In genomic region chrX:141175786-141176185, GRCh38 we compare ENCODE assay signal across 12 cellular contexts. TPM values are rescaled to one million over a fixed set of nuclear protein-coding genes. Genes with fewer than 3 reads are reported as not detected.
DNase-seq lines count a peak whose midpoint lies in the region; ATAC-seq and TF ChIP-seq lines count a peak whose summit lies in the region.
"Had no signal": no experiment of that assay in that cellular context is flagged by ENCODE, and none has a peak within 500 bp of the region (broad histone marks: within the 10 kb centered on the region; RNA-seq: fewer than 3 reads in every experiment).

No MANE protein-coding gene starts in this region.

- TF ChIP-seq CTCF in AG09309 (IDR thresholded peaks at IDR 0.05; ENCODE audit: control insufficient read depth, insufficient read depth, low read depth, low read length, missing control alignments) = no peak
- TF ChIP-seq CTCF in MM.1S (IDR thresholded peaks at IDR 0.05; ENCODE audit: low read length) = no peak
- TF ChIP-seq CTCF in natural killer cell (IDR thresholded peaks at IDR 0.05) = no peak

- DNase-seq in AG09309 (ENCODE audit: low read depth) (no peak), MM.1S (no peak), natural killer cell (no peak), GM19238 (ENCODE audit: insufficient read length, low spot score) (no peak), mesenteric fat pad (ENCODE audit: low spot score) (no peak), MV-4-11 (lab: John Stamatoyannopoulos, UW) (no peak)
- DNase-seq: activated gamma-delta T cell treated with Interleukin-2 at 50 U/mL for 16 hours, DMS79 treated with DMSO at 0.1 percent for 48 hours, NCI-H1436 treated with DMSO at 0.1 percent for 48 hours had no signal

- no peaks in the 10 kb centered on the region for H3K9me2 ChIP-seq in MM.1S (replicated peaks; ENCODE audit: insufficient read depth, low read length)

- peak overlapping the region; percentile 50 for H3K4me3 ChIP-seq in AG09309 (ENCODE audit: control insufficient read depth, low read depth, low read length)
- no peak overlapping the region; the same call in 1 of the 2 replicates for H3K4me3 ChIP-seq in MM.1S (ENCODE audit: low read length)
- H3K4me3 ChIP-seq in endocrine pancreas (ENCODE audit: control insufficient read depth, insufficient read depth, low read length) = peak overlapping the region; percentile 32

- H3K4me2 ChIP-seq in MM.1S (ENCODE audit: low read depth, low read length) = peak overlapping the region; percentile 70; the same call in 1 of the 2 replicates

- H3K36me3 ChIP-seq in MM.1S (replicated peaks; ENCODE audit: insufficient read depth, low read length) (no peaks in the 10 kb centered on the region), endocrine pancreas (ENCODE audit: control insufficient read depth, insufficient read depth, low read length) (no peaks in the 10 kb centered on the region)
- H3K36me3 ChIP-seq: SJSA1 had no signal

- H3K4me3 Mint-ChIP-seq in natural killer cell = peak overlapping the region; percentile 76

- H3K9me3 Mint-ChIP-seq in natural killer cell = no peaks in the 10 kb centered on the region

- no peak overlapping the region for H3K9ac ChIP-seq in MM.1S (ENCODE audit: low read length)
- H3K9ac ChIP-seq in endocrine pancreas (ENCODE audit: control insufficient read depth, insufficient read depth, low read length) = peak overlapping the region; percentile 75

- no peaks in the 10 kb centered on the region for H3K79me2 ChIP-seq in MM.1S (ENCODE audit: low read length)

- no peaks in the 10 kb centered on the region for H3K4me1 ChIP-seq in MM.1S (ENCODE audit: low read length)
- H3K4me1 ChIP-seq in endocrine pancreas (ENCODE audit: control insufficient read depth, insufficient read depth, low read length) = no peaks in the 10 kb centered on the region
- H3K4me1 ChIP-seq: SJSA1 had no signal

- H3K4me1 Mint-ChIP-seq in natural killer cell = peaks cover 6 to 14% of the 10 kb centered on the region in 2 donors

- ATAC-seq in natural killer cell (no peak), GM21717 (IDR thresholded peaks at IDR 0.05; ENCODE audit: unreplicated experiment) (no peak)

- intact Hi-C loops in natural killer cell (cut with micrococcal nuclease) = no loop called here

- no peaks in the 10 kb centered on the region for H3K27me3 Mint-ChIP-seq in natural killer cell (ENCODE audit: low read depth in 2 of 2)

- H3K27ac ChIP-seq in MM.1S (ENCODE audit: low read length) = no peak overlapping the region
- H3K27ac ChIP-seq: SJSA1 had no signal

- H4K20me1 ChIP-seq in MM.1S (ENCODE audit: insufficient read depth, low read length) = no peaks in the 10 kb centered on the region

- H3K27ac Mint-ChIP-seq in natural killer cell = peak overlapping the region in 1 of 2 donors; percentile 53

- H3K9me3 ChIP-seq in MM.1S (replicated peaks; ENCODE audit: insufficient read depth, low read length) (no peaks in the 10 kb centered on the region), endocrine pancreas (ENCODE audit: control insufficient read depth, low read length) (no peaks in the 10 kb centered on the region)
- H3K9me3 ChIP-seq: SJSA1 had no signal

- no peaks in the 10 kb centered on the region for H3F3A ChIP-seq in MM.1S (ENCODE audit: insufficient read depth, low read length)

- no peaks in the 10 kb centered on the region for H3K36me3 Mint-ChIP-seq in natural killer cell

- H3K27me3 ChIP-seq in MM.1S (replicated peaks; ENCODE audit: insufficient read depth, low read length) (no peaks in the 10 kb centered on the region), endocrine pancreas (ENCODE audit: control insufficient read depth, insufficient read depth, low read length) (no peaks in the 10 kb centered on the region)
- H3K27me3 ChIP-seq: SJSA1 had no signal

- H2AFZ ChIP-seq in MM.1S (ENCODE audit: low read length) = no peak overlapping the region

RNA-seq across cellular contexts. Expression of gene LDOC1, which starts 1.1 kb away (rescaled TPM):
- total RNA-seq in natural killer cell = 1 to 10 TPM; 3.5 to 7.3 (median 5.2) TPM
- 13.2 TPM for total RNA-seq in mesenteric fat pad
